ENCODE assay signal across 14 cellular contexts in the genomic region with DNA sequence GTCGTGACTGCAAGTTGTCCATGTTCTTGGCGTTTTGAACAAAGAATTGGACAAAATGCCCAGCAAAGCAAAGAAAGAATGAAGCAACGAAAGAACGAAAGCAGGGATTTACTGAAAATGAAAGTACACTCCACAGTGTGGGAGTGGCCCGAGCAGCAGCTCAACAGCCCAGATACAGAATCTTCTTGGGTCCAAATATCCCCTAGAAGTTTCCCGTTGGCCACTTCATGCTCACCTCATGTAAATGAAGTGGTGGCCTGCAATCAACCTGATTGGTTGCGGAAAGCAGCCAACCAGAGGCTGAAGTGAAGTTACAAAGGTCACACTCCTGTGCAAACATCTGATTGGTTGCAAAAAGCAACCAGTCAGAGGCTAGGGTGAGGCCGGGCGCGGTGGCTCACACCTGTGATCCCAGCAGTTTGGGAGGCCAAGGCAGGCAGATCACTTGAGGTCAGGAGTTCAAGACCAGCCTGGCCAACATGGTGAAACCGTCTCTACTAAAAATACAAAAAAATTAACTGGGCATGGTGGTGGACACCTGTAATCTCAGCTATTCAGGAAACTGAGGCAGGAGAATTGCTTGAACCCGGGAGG. TPM values are rescaled to one million over a fixed set of nuclear protein-coding genes. Genes with fewer than 3 reads are reported as not detected.
DNase-seq lines count a peak whose midpoint lies in the region; ATAC-seq and TF ChIP-seq lines count a peak whose summit lies in the region.
"Not testable (repeated sequence)": the region's sequence is repeated elsewhere in the genome, so short reads cannot be mapped to it uniquely, and the experiment has no call there.
"Had no signal": no experiment of that assay in that cellular context is flagged by ENCODE, and none has a peak within 500 bp of the region (broad histone marks: within the 10 kb centered on the region; RNA-seq: fewer than 3 reads in every experiment).

No MANE protein-coding gene starts in this region.

- H3K4me2 ChIP-seq in BLaER1, result peak overlapping the region; percentile 85

- H3K4me1 Mint-ChIP-seq in activated T-helper 1 cell treated with anti-CD3 and anti-CD28 coated beads, Interleukin-12 subunit alpha, Interleukin-12 subunit beta, Interleukin-2, Interleukin-4 antibody, amounts not matched to agents 30 ng/mL and 10 ng/mL and 1 ng/mL, durations not matched to agents 14 hours and 24 hours and 36 hours (ENCODE audit: low read depth), result peaks cover 12% of the 10 kb centered on the region
- not testable (repeated sequence) for H3K4me1 Mint-ChIP-seq in natural killer cell
- peaks cover 15% of the 10 kb centered on the region for H3K4me1 Mint-ChIP-seq in stimulated activated naive CD8-positive, alpha-beta T cell treated with anti-CD3 and anti-CD28 coated beads, Interleukin-15, Interleukin-2, amounts not matched to agents 100 ng/mL and 50 ng/mL, for 24 hours (ENCODE audit: low read depth)

- H3K9me3 Mint-ChIP-seq in activated T-helper 1 cell treated with anti-CD3 and anti-CD28 coated beads, Interleukin-12 subunit alpha, Interleukin-12 subunit beta, Interleukin-2, Interleukin-4 antibody, amounts not matched to agents 30 ng/mL and 10 ng/mL and 1 ng/mL, durations not matched to agents 14 hours and 24 hours and 36 hours; natural killer cell; stimulated activated naive CD8-positive, alpha-beta T cell treated with anti-CD3 and anti-CD28 coated beads, Interleukin-15, Interleukin-2, amounts not matched to agents 100 ng/mL and 50 ng/mL, for 24 hours: not testable (repeated sequence)

- not testable (repeated sequence) for TF ChIP-seq CTCF in natural killer cell (IDR thresholded peaks at IDR 0.05)

- not testable (repeated sequence) for H3K27me3 ChIP-seq in BLaER1; SJSA1 (replicated peaks); duodenal mucosa (ENCODE audit: control insufficient read depth in 1 of 2, insufficient read depth in 2 of 2, low read length in 2 of 2)

- ATAC-seq in left colon, result peak; percentile 58
- not testable (repeated sequence) for ATAC-seq in natural killer cell

- peak overlapping the region; percentile 3 for H3K27ac Mint-ChIP-seq in activated T-helper 1 cell treated with anti-CD3 and anti-CD28 coated beads, Interleukin-12 subunit alpha, Interleukin-12 subunit beta, Interleukin-2, Interleukin-4 antibody, amounts not matched to agents 30 ng/mL and 10 ng/mL and 1 ng/mL, durations not matched to agents 14 hours and 24 hours and 36 hours
- not testable (repeated sequence) for H3K27ac Mint-ChIP-seq in natural killer cell
- peak overlapping the region; percentile 45 for H3K27ac Mint-ChIP-seq in stimulated activated naive CD8-positive, alpha-beta T cell treated with anti-CD3 and anti-CD28 coated beads, Interleukin-15, Interleukin-2, amounts not matched to agents 100 ng/mL and 50 ng/mL, for 24 hours

- not testable (repeated sequence) for H3K9me3 ChIP-seq in BLaER1; SJSA1 (replicated peaks); duodenal mucosa (ENCODE audit: control insufficient read depth in 1 of 2, low read length in 2 of 2)

- H3K36me3 Mint-ChIP-seq in activated T-helper 1 cell treated with anti-CD3 and anti-CD28 coated beads, Interleukin-12 subunit alpha, Interleukin-12 subunit beta, Interleukin-2, Interleukin-4 antibody, amounts not matched to agents 30 ng/mL and 10 ng/mL and 1 ng/mL, durations not matched to agents 14 hours and 24 hours and 36 hours (ENCODE audit: low read depth); natural killer cell; stimulated activated naive CD8-positive, alpha-beta T cell treated with anti-CD3 and anti-CD28 coated beads, Interleukin-15, Interleukin-2, amounts not matched to agents 100 ng/mL and 50 ng/mL, for 24 hours (ENCODE audit: low read depth): not testable (repeated sequence)

- in situ Hi-C loops in KBM-7 (cut with MboI; ENCODE audit: low pct_unique_long_range_greater_than_20kb, low sequenced_read_pairs), result not testable (repeated sequence)

- not testable (repeated sequence) for H3K4me3 ChIP-seq in BLaER1, SJSA1
- peak overlapping the region; percentile 23 to 50 for H3K4me3 ChIP-seq in duodenal mucosa (ENCODE audit: low read depth in 1 of 2, low read length in 2 of 2)

- H3K27me3 Mint-ChIP-seq in activated T-helper 1 cell treated with anti-CD3 and anti-CD28 coated beads, Interleukin-12 subunit alpha, Interleukin-12 subunit beta, Interleukin-2, Interleukin-4 antibody, amounts not matched to agents 30 ng/mL and 10 ng/mL and 1 ng/mL, durations not matched to agents 14 hours and 24 hours and 36 hours (ENCODE audit: insufficient read depth); natural killer cell (ENCODE audit: low read depth in 2 of 2): not testable (repeated sequence)
- H3K27me3 Mint-ChIP-seq in stimulated activated naive CD8-positive, alpha-beta T cell treated with anti-CD3 and anti-CD28 coated beads, Interleukin-15, Interleukin-2, amounts not matched to agents 100 ng/mL and 50 ng/mL, for 24 hours, result peaks cover 12% of the 10 kb centered on the region

- intact Hi-C loops in activated T-helper 1 cell treated with anti-CD3 and anti-CD28 coated beads, Interleukin-12 subunit alpha, Interleukin-12 subunit beta, Interleukin-2, Interleukin-4 antibody, amounts not matched to agents 30 ng/mL and 10 ng/mL and 1 ng/mL, durations not matched to agents 14 hours and 24 hours and 36 hours (cut with micrococcal nuclease); left colon (cut with DNase I, micrococcal nuclease); natural killer cell (cut with micrococcal nuclease): not testable (repeated sequence)

- not testable (repeated sequence) for H4K20me1 ChIP-seq in BLaER1

- H3K4me1 ChIP-seq in BLaER1 (peaks cover 99% of the 10 kb centered on the region), SJSA1 (replicated peaks) (peaks cover 31% of the 10 kb centered on the region), duodenal mucosa (ENCODE audit: control insufficient read depth in 1 of 2, insufficient read depth in 2 of 2, low read length in 2 of 2) (peaks cover 45 to 54% of the 10 kb centered on the region in 2 donors)

- H3K27ac ChIP-seq in BLaER1 (peak overlapping the region; percentile 60; the same call in 1 of the 2 replicates), SJSA1 (0 out of 2 replicates have a peak overlapping the region, but pooled peaks have one; percentile 24), duodenal mucosa (ENCODE audit: low read depth, low read length) (peak overlapping the region; percentile 68)

- H3K9ac ChIP-seq in BLaER1, result 0 out of 2 replicates have a peak overlapping the region, but pooled peaks have one; percentile 5
- H3K9ac ChIP-seq in duodenal mucosa (ENCODE audit: low read depth in 1 of 2, low read length in 2 of 2), result not testable (repeated sequence)

- peak overlapping the region; percentile 56 for H3K4me3 Mint-ChIP-seq in activated T-helper 1 cell treated with anti-CD3 and anti-CD28 coated beads, Interleukin-12 subunit alpha, Interleukin-12 subunit beta, Interleukin-2, Interleukin-4 antibody, amounts not matched to agents 30 ng/mL and 10 ng/mL and 1 ng/mL, durations not matched to agents 14 hours and 24 hours and 36 hours
- H3K4me3 Mint-ChIP-seq in natural killer cell, result peak overlapping the region; percentile 65
- H3K4me3 Mint-ChIP-seq in stimulated activated naive CD8-positive, alpha-beta T cell treated with anti-CD3 and anti-CD28 coated beads, Interleukin-15, Interleukin-2, amounts not matched to agents 100 ng/mL and 50 ng/mL, for 24 hours, result not testable (repeated sequence)

- DNase-seq in KBM-7 (peak; percentile 32), left colon (peak; percentile 66 to 81)
- not testable (repeated sequence) for DNase-seq in SJSA1 (ENCODE audit: low read depth in 1 of 2, low spot score in 2 of 2); activated T-helper 1 cell treated with anti-CD3 and anti-CD28 coated beads, Interleukin-12 subunit alpha, Interleukin-12 subunit beta, Interleukin-2, Interleukin-4 antibody, amounts not matched to agents 30 ng/mL and 10 ng/mL and 1 ng/mL, durations not matched to agents 14 hours and 24 hours and 36 hours (ENCODE audit: low spot score); natural killer cell

- H3K36me3 ChIP-seq in BLaER1; SJSA1; duodenal mucosa (ENCODE audit: control insufficient read depth in 1 of 2, insufficient read depth in 2 of 2, low read length in 2 of 2): not testable (repeated sequence)

RNA-seq across cellular contexts. Expression of a gene that starts 8.1 kb away (rescaled TPM):
- total RNA-seq in SJSA1 (2014; rRNA removed; shearing (Covaris generic)), result 28.4 and 43.0 TPM in 2 replicates
- 2.3 and 2.4 TPM in 2 replicates for total RNA-seq in activated T-helper 1 cell treated with anti-CD3 and anti-CD28 coated beads, Interleukin-12 subunit alpha, Interleukin-12 subunit beta, Interleukin-2, Interleukin-4 antibody, amounts not matched to agents 30 ng/mL and 10 ng/mL and 1 ng/mL, durations not matched to agents 14 hours and 24 hours and 36 hours
- total RNA-seq in left colon, result 10 to 100 TPM; 14.9 to 40.8 TPM
- 10 to 100 TPM; 14.2 to 89.8 (median 50.1) TPM for total RNA-seq in natural killer cell

RNA-seq across cellular contexts. Expression of a gene that starts 20.7 kb away (rescaled TPM):
- 0.50 TPM in 1 of 2 replicates, not detected in the other for total RNA-seq in SJSA1 (2014; rRNA removed; shearing (Covaris generic))
- not detected in 2 replicates for total RNA-seq in activated T-helper 1 cell treated with anti-CD3 and anti-CD28 coated beads, Interleukin-12 subunit alpha, Interleukin-12 subunit beta, Interleukin-2, Interleukin-4 antibody, amounts not matched to agents 30 ng/mL and 10 ng/mL and 1 ng/mL, durations not matched to agents 14 hours and 24 hours and 36 hours
- total RNA-seq in left colon (10 to 100 TPM; 13.5 to 27.4 TPM), natural killer cell (not detected)
- total RNA-seq: HT1080, lung microvascular endothelial cell, MCF 10A, smooth muscle cell had no signal

RNA-seq across cellular contexts. Expression of a gene that starts 31.2 kb away (rescaled TPM):
- total RNA-seq in SJSA1 (2014; rRNA removed; shearing (Covaris generic)), result 0.82 TPM in 1 of 2 replicates, not detected in the other
- total RNA-seq in activated T-helper 1 cell treated with anti-CD3 and anti-CD28 coated beads, Interleukin-12 subunit alpha, Interleukin-12 subunit beta, Interleukin-2, Interleukin-4 antibody, amounts not matched to agents 30 ng/mL and 10 ng/mL and 1 ng/mL, durations not matched to agents 14 hours and 24 hours and 36 hours, result not detected in 2 replicates
- total RNA-seq in left colon (not detected), natural killer cell (not detected)
- total RNA-seq: gastrocnemius medialis, HT1080, lung microvascular endothelial cell, MCF 10A, occipital lobe, smooth muscle cell had no signal

RNA-seq across cellular contexts. Expression of a gene that starts 57.8 kb away (rescaled TPM):
- 53.4 and 56.5 TPM in 2 replicates for total RNA-seq in SJSA1 (2014; rRNA removed; shearing (Covaris generic))
- 1.5 and 1.6 TPM in 2 replicates for total RNA-seq in activated T-helper 1 cell treated with anti-CD3 and anti-CD28 coated beads, Interleukin-12 subunit alpha, Interleukin-12 subunit beta, Interleukin-2, Interleukin-4 antibody, amounts not matched to agents 30 ng/mL and 10 ng/mL and 1 ng/mL, durations not matched to agents 14 hours and 24 hours and 36 hours
- total RNA-seq in left colon (10 to 100 TPM; 75.5 to 85.2 TPM), natural killer cell (1 to 10 TPM in 2 of 3 donors, under 1 TPM in 1; 0.86 to 2.3 (median 2.0) TPM)
